ENCODE assay signal across 22 cellular contexts in the genomic region with DNA sequence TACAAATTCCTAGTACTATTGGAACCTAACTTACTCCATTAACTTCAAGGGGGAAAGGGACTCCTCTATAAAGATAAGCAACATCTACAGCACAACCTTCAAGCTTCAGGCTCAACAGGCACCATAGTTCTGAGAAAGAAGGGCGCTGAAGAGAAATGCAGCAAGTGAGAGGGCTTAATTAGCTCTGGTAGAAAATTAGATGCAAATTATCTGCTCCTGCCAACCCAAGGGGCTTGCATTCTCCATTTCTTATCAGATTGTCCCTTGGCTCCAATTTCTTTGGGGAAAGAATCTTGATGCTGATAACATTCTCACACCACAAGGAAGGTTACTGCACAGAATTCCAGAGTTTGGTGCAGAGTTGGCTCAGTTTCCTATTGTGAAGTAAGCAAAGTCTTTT.
DNase-seq lines count a peak whose midpoint lies in the region; FAIRE-seq and TF ChIP-seq lines count a peak whose summit lies in the region.
"Had no signal": no experiment of that assay in that cellular context is flagged by ENCODE, and none has a peak within 500 bp of the region (broad histone marks: within the 10 kb centered on the region; RNA-seq: fewer than 3 reads in every experiment).

No MANE protein-coding gene starts in this region.

- DNase-seq in NCI-H526 (lab: John Stamatoyannopoulos, UW): peak; percentile 10 to 26
- DNase-seq in NCI-H526 treated with DMSO at 0.1 percent for 48 hours (lab: John Stamatoyannopoulos, UW): no peak
- no peak for DNase-seq in H1 (ENCODE audit: low read depth in 1 of 2, low spot score in 2 of 2)
- DNase-seq in mesendoderm: peak; percentile 93
- DNase-seq in MM.1S: no peak
- DNase-seq in posterior vena cava (ENCODE audit: low spot score): no peak
- no peak for DNase-seq in sigmoid colon
- DNase-seq: AML-193; Caco-2; Calu3; CD4-positive, alpha-beta T cell; CD8-positive, alpha-beta T cell; DMS79 treated with DMSO at 0.1 percent for 48 hours; GDM1 had no signal

- TF ChIP-seq EP300 in H1 (IDR thresholded peaks at IDR 0.05; ENCODE audit: borderline replicate concordance in 1 of 2, low read depth in 2 of 2, low read length in 2 of 2): no peak
- no peak for TF ChIP-seq EP300 in sigmoid colon (IDR thresholded peaks at IDR 0.05)

- no peak for TF ChIP-seq POLR2A in H1 (IDR thresholded peaks at IDR 0.05; ENCODE audit: control extremely low read depth in 1 of 2, low read depth in 2 of 2, low read length in 2 of 2)
- TF ChIP-seq POLR2A in sigmoid colon (IDR thresholded peaks at IDR 0.05): no peak

- no peaks in the 10 kb centered on the region for H3K23me2 ChIP-seq in H1 (ENCODE audit: low read depth, low read length)

- no peaks in the 10 kb centered on the region for H3K9me2 ChIP-seq in MM.1S (replicated peaks; ENCODE audit: insufficient read depth, low read length)

- no peak for TF ChIP-seq CTCF in H1 (IDR thresholded peaks at IDR 0.05; ENCODE audit: control extremely low read depth in 1 of 3, insufficient read depth in 1 of 3, low read depth in 1 of 3, low read length in 3 of 3)
- no peak for TF ChIP-seq CTCF in MM.1S (IDR thresholded peaks at IDR 0.05; ENCODE audit: low read length)
- TF ChIP-seq CTCF in sigmoid colon (IDR thresholded peaks at IDR 0.05): no peak

- FAIRE-seq in H1 (lab: Jason Lieb, UNC): no peak
- FAIRE-seq: A549, D721Med, GM12878, GM12892, GM18507 had no signal

- H3K23ac ChIP-seq in H1 (ENCODE audit: insufficient read length) (no peak overlapping the region), mesendoderm (ENCODE audit: low read length) (no peak overlapping the region)

- CTCF ChIA-PET in H1 (lab: Charles Lee; ENCODE audit: partially characterized antibody): interaction anchor here (1.1 to 1.8 kb wide), 2 partner anchors 27 to 34 kb away, joined by 3 to 6 read pairs; no protein-coding TSS in a partner anchor

- H3K4me1 ChIP-seq in H1 (replicated peaks in 1 of 4; ENCODE audit: control insufficient read depth in 3 of 4, insufficient read depth in 4 of 4, low read length in 3 of 4): no peaks in the 10 kb centered on the region; a peak in 1 of 7 replicates
- peaks cover 3% of the 10 kb centered on the region for H3K4me1 ChIP-seq in mesendoderm (ENCODE audit: control insufficient read depth, low read depth, low read length)
- no peaks in the 10 kb centered on the region for H3K4me1 ChIP-seq in MM.1S (ENCODE audit: low read length)
- no peaks in the 10 kb centered on the region for H3K4me1 ChIP-seq in sigmoid colon
- H3K4me1 ChIP-seq: A549; BLaER1 treated with 17β-estradiol and CSF1 and Interleukin-3, amounts not matched to agents 10 nM and 100 nM; Caco-2 had no signal

- H3K9ac ChIP-seq in H1 (replicated peaks in 1 of 4; ENCODE audit: extremely low read depth in 1 of 4, low read depth in 3 of 4, low read length in 3 of 4) (no peak overlapping the region), mesendoderm (ENCODE audit: low read length) (no peak overlapping the region), MM.1S (ENCODE audit: low read length) (no peak overlapping the region)
- H3K9ac ChIP-seq: BLaER1 treated with 17β-estradiol and CSF1 and Interleukin-3, amounts not matched to agents 10 nM and 100 nM had no signal

- TF ChIP-seq RAD21 in H1 (IDR thresholded peaks at IDR 0.05 in 1 of 2, conservative IDR thresholded peaks at IDR 0.05 in 1 of 2; ENCODE audit: low read depth in 2 of 2, low read length in 2 of 2): no peak

- H3K27ac ChIP-seq in H1 (ENCODE audit: low read depth, low read length) (no peak overlapping the region), mesendoderm (ENCODE audit: low read depth, low read length) (peak overlapping the region; percentile 82), MM.1S (ENCODE audit: low read length) (no peak overlapping the region), sigmoid colon (no peak overlapping the region)
- H3K27ac ChIP-seq: 22Rv1; A549; BLaER1 treated with 17β-estradiol and CSF1 and Interleukin-3, amounts not matched to agents 10 nM and 100 nM; C4-2B had no signal

- H3K4me3 ChIP-seq in H1 (ENCODE audit: extremely low read depth in 1 of 4, insufficient read depth in 2 of 4, low read depth in 3 of 4, low read length in 4 of 4) (no peak overlapping the region), mesendoderm (ENCODE audit: low read length) (no peak overlapping the region), MM.1S (ENCODE audit: low read length) (no peak overlapping the region), sigmoid colon (no peak overlapping the region)
- H3K4me3 ChIP-seq: A549; BLaER1 treated with 17β-estradiol and CSF1 and Interleukin-3, amounts not matched to agents 10 nM and 100 nM; GM12878 had no signal

- H3K36me3 ChIP-seq in H1 (ENCODE audit: control insufficient read depth in 2 of 4, insufficient read depth in 4 of 4, low read length in 3 of 4): no peaks in the 10 kb centered on the region
- no peaks in the 10 kb centered on the region for H3K36me3 ChIP-seq in mesendoderm (ENCODE audit: control insufficient read depth, insufficient read depth, low read length)
- H3K36me3 ChIP-seq in MM.1S (replicated peaks; ENCODE audit: insufficient read depth, low read length): no peaks in the 10 kb centered on the region
- H3K36me3 ChIP-seq in sigmoid colon: no peaks in the 10 kb centered on the region
- H3K36me3 ChIP-seq: BLaER1 treated with 17β-estradiol and CSF1 and Interleukin-3, amounts not matched to agents 10 nM and 100 nM had no signal

- H2AK5ac ChIP-seq in H1 (ENCODE audit: low read depth, low read length) (no peak overlapping the region), mesendoderm (ENCODE audit: low read length) (no peak overlapping the region)

- no peak overlapping the region for H3K4me2 ChIP-seq in H1 (ENCODE audit: insufficient read depth in 1 of 2, low read depth in 2 of 2, low read length in 2 of 2)
- H3K4me2 ChIP-seq in mesendoderm (ENCODE audit: low read length): no peak overlapping the region
- no peak overlapping the region for H3K4me2 ChIP-seq in MM.1S (ENCODE audit: low read depth, low read length)
- H3K4me2 ChIP-seq: A549; BLaER1 treated with 17β-estradiol and CSF1 and Interleukin-3, amounts not matched to agents 10 nM and 100 nM had no signal

- H2BK20ac ChIP-seq in H1 (ENCODE audit: low read length): no peak overlapping the region

- H2BK15ac ChIP-seq in H1 (ENCODE audit: low read length) (no peak overlapping the region), mesendoderm (replicated peaks; ENCODE audit: low read depth) (no peak overlapping the region)

- H3K18ac ChIP-seq in H1 (ENCODE audit: extremely low read depth, low read length): no peak overlapping the region
- H3K18ac ChIP-seq in mesendoderm (ENCODE audit: low read length): peak overlapping the region; percentile 98

- H2BK5ac ChIP-seq in H1 (ENCODE audit: low read depth, low read length): no peak overlapping the region
- H2BK5ac ChIP-seq in mesendoderm (ENCODE audit: low read length): peak overlapping the region; percentile 57

- H4K20me1 ChIP-seq in H1 (replicated peaks in 1 of 2; ENCODE audit: control insufficient read depth in 1 of 2, insufficient read depth in 2 of 2, low read length in 2 of 2) (no peaks in the 10 kb centered on the region), MM.1S (ENCODE audit: insufficient read depth, low read length) (no peaks in the 10 kb centered on the region)
- H4K20me1 ChIP-seq: BLaER1 treated with 17β-estradiol and CSF1 and Interleukin-3, amounts not matched to agents 10 nM and 100 nM had no signal

- no peak overlapping the region for H4K91ac ChIP-seq in H1 (replicated peaks; ENCODE audit: insufficient read length, low read length)

- H4K8ac ChIP-seq in H1 (ENCODE audit: extremely low read depth, insufficient read depth, low read length): no peak overlapping the region
- no peak overlapping the region for H4K8ac ChIP-seq in mesendoderm (ENCODE audit: low read depth, low read length)

- H2AFZ ChIP-seq in H1 (ENCODE audit: low read length): peak overlapping the region; percentile 29; the same call in 1 of the 2 replicates
- no peak overlapping the region for H2AFZ ChIP-seq in MM.1S (ENCODE audit: low read length)

- H3F3A ChIP-seq in MM.1S (ENCODE audit: insufficient read depth, low read length): no peaks in the 10 kb centered on the region

- H3K9me3 ChIP-seq in H1 (ENCODE audit: insufficient read depth in 2 of 2, low read depth in 1 of 2, low read length in 1 of 2) (no peaks in the 10 kb centered on the region), MM.1S (replicated peaks; ENCODE audit: insufficient read depth, low read length) (no peaks in the 10 kb centered on the region), sigmoid colon (no peaks in the 10 kb centered on the region)
- H3K9me3 ChIP-seq: A549; BLaER1 treated with 17β-estradiol and CSF1 and Interleukin-3, amounts not matched to agents 10 nM and 100 nM; Caco-2 had no signal

- H4K5ac ChIP-seq in H1 (ENCODE audit: insufficient read length, low read depth, low read length): no peak overlapping the region
- no peak overlapping the region for H4K5ac ChIP-seq in mesendoderm (ENCODE audit: low read length)

- H3K27me3 ChIP-seq in H1 (replicated peaks in 1 of 4; ENCODE audit: control insufficient read depth in 3 of 4, extremely low read depth in 1 of 4, insufficient read depth in 3 of 4, low read length in 3 of 4): no peaks in the 10 kb centered on the region
- H3K27me3 ChIP-seq in mesendoderm (ENCODE audit: insufficient read depth, low read length, poor library complexity): no peaks in the 10 kb centered on the region
- H3K27me3 ChIP-seq in MM.1S (replicated peaks; ENCODE audit: insufficient read depth, low read length): no peaks in the 10 kb centered on the region
- H3K27me3 ChIP-seq in sigmoid colon: no peaks in the 10 kb centered on the region
- H3K27me3 ChIP-seq: BLaER1 treated with 17β-estradiol and CSF1 and Interleukin-3, amounts not matched to agents 10 nM and 100 nM had no signal

- no peak overlapping the region for H2BK12ac ChIP-seq in H1 (ENCODE audit: low read depth, low read length)

- no peaks in the 10 kb centered on the region for H3K79me2 ChIP-seq in H1 (ENCODE audit: control insufficient read depth in 1 of 2, insufficient read depth in 2 of 2, low read length in 2 of 2)
- peaks cover 3% of the 10 kb centered on the region for H3K79me2 ChIP-seq in mesendoderm (ENCODE audit: control insufficient read depth, insufficient read depth, low read length)
- no peaks in the 10 kb centered on the region for H3K79me2 ChIP-seq in MM.1S (ENCODE audit: low read length)

- H3K4ac ChIP-seq in H1 (replicated peaks; ENCODE audit: insufficient read length, low read depth, low read length) (no peak overlapping the region), mesendoderm (ENCODE audit: low read depth, low read length) (no peak overlapping the region)

- no peak overlapping the region for H3K14ac ChIP-seq in H1 (ENCODE audit: insufficient read length)

- no peak overlapping the region for H3K56ac ChIP-seq in H1 (replicated peaks; ENCODE audit: insufficient read length, low read depth, low read length)
- peak overlapping the region; percentile 62 for H3K56ac ChIP-seq in mesendoderm (ENCODE audit: low read length)

- POLR2A ChIA-PET in H1 (lab: Charles Lee; ENCODE audit: partially characterized antibody): no interaction called here

- 82% methylated on average over 1 of the region's 1 CpG; no CpG with 5 or more reads in 1 of the 2 experiments for WGBS in H1 (ENCODE audit: extremely low coverage in 1 of 2, insufficient coverage in 1 of 2, insufficient read length in 1 of 2, insufficient replicate concordance in 2 of 2, low coverage in 1 of 2, low lambda C conversion rate in 2 of 2, missing lambda C conversion rate in 1 of 2), 2 experiments
- WGBS in mesendoderm (ENCODE audit: extremely low coverage, insufficient coverage, low lambda C conversion rate): no CpG with 5 or more reads among the region's 1 CpG
- WGBS in sigmoid colon, 2 donors: 80 to 84% methylated on average over 1 of the region's 1 CpG

- H2BK120ac ChIP-seq in H1 (replicated peaks; ENCODE audit: low read depth, low read length) (no peak overlapping the region), mesendoderm (ENCODE audit: low read depth, low read length) (peak overlapping the region; percentile 92)

- no peaks in the 10 kb centered on the region for H3K79me1 ChIP-seq in H1 (ENCODE audit: low read depth, low read length)
- no peaks in the 10 kb centered on the region for H3K79me1 ChIP-seq in mesendoderm (ENCODE audit: low read length)

- intact Hi-C loops in posterior vena cava (cut with DNase I): no loop called here
- intact Hi-C loops in sigmoid colon (cut with DNase I): no loop called here

Comparison
In these comparisons a context has a peak if more than half of its experiments do, and no peak if none do; other contexts are left out.
1. DNase-seq: peak in NCI-H526 (2 of 2) and mesendoderm (single experiment); none in NCI-H526 treated with DMSO at 0.1 percent for 48 hours (single experiment), H1 (0 of 2), MM.1S (single experiment), posterior vena cava (single experiment) and sigmoid colon (single experiment).